9 cellular contexts compared by ENCODE assay signal in the genomic region with DNA sequence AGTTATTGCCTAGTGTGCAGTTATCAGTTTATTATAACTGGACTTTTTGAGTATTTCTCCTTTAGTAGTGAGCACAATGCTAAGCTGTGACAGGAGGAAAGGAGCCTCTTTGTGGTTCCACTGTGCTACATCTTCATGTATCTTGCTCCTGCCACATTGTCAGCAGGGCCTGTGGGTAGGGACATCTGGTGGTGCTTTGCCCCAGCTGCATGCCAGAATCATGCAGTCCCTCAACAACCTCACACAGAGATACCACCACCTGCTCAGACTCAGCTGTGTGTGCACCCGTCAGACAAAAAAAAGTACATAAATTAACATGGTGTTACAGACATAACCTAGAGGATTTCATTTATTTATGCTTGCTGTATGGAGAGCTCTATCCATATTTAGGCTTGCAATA. TPM values are rescaled to one million over a fixed set of nuclear protein-coding genes. Genes with fewer than 3 reads are reported as not detected.
DNase-seq lines count a peak whose midpoint lies in the region; ATAC-seq and TF ChIP-seq lines count a peak whose summit lies in the region.
"Had no signal": no experiment of that assay in that cellular context is flagged by ENCODE, and none has a peak within 500 bp of the region (broad histone marks: within the 10 kb centered on the region; RNA-seq: fewer than 3 reads in every experiment).

No MANE protein-coding gene starts in this region.

- peak; percentile 36 for TF ChIP-seq CTCF in DOHH2 (IDR thresholded peaks at IDR 0.05; ENCODE audit: low read depth, low read length, poor library complexity, severe bottlenecking)
- peak; percentile 55 for TF ChIP-seq CTCF in WERI-Rb-1 (IDR thresholded peaks at IDR 0.05; ENCODE audit: low read depth, low read length)
- TF ChIP-seq CTCF in spleen (IDR thresholded peaks at IDR 0.05 in 8 of 11, conservative IDR thresholded peaks at IDR 0.05 in 3 of 11) = no peak
- TF ChIP-seq CTCF in gastroesophageal sphincter (IDR thresholded peaks at IDR 0.05) = no peak
- no peak for TF ChIP-seq CTCF in smooth muscle cell (IDR thresholded peaks at IDR 0.05; ENCODE audit: borderline replicate concordance, insufficient read depth, poor library complexity, severe bottlenecking)

- no peak overlapping the region for H3K4me3 ChIP-seq in DOHH2 (ENCODE audit: low read length)
- H3K4me3 ChIP-seq in WERI-Rb-1 (ENCODE audit: low read depth, low read length) = no peak overlapping the region
- H3K4me3 ChIP-seq in spleen = no peak overlapping the region
- H3K4me3 ChIP-seq in gastroesophageal sphincter = no peak overlapping the region
- no peak overlapping the region for H3K4me3 ChIP-seq in smooth muscle cell
- H3K4me3 ChIP-seq: SK-N-MC had no signal

- H3K9ac ChIP-seq in smooth muscle cell (ENCODE audit: low read depth) = no peak overlapping the region

- H2AFZ ChIP-seq in smooth muscle cell (ENCODE audit: low read depth) = no peak overlapping the region

- WGBS in spleen, 5 donors = 35 to 69% (median 52%) methylated on average over 1 of the region's 1 CpG
- 64 to 67% methylated on average over 1 of the region's 1 CpG for WGBS in gastroesophageal sphincter (ENCODE audit: low coverage in 1 of 2), 2 donors
- WGBS in smooth muscle cell (ENCODE audit: low lambda C conversion rate) = 97% methylated on average over 1 of the region's 1 CpG

- no peaks in the 10 kb centered on the region for H4K20me1 ChIP-seq in DOHH2 (ENCODE audit: control insufficient read depth, insufficient read depth, low read depth, low read length)
- no peaks in the 10 kb centered on the region for H4K20me1 ChIP-seq in smooth muscle cell (ENCODE audit: low read depth)

- H3K36me3 ChIP-seq in DOHH2 (ENCODE audit: control insufficient read depth, low read length) = peaks cover 56% of the 10 kb centered on the region
- H3K36me3 ChIP-seq in WERI-Rb-1 = peaks cover 7% of the 10 kb centered on the region
- peaks cover 0 to 81% (median 22%) of the 10 kb centered on the region in 6 donors for H3K36me3 ChIP-seq in spleen
- H3K36me3 ChIP-seq in gastroesophageal sphincter = peaks cover 0 to 40% of the 10 kb centered on the region in 2 donors
- H3K36me3 ChIP-seq in smooth muscle cell (ENCODE audit: low read depth) = no peaks in the 10 kb centered on the region

- H3K9me3 ChIP-seq in DOHH2 (ENCODE audit: control insufficient read depth, insufficient read depth, low read length) (no peaks in the 10 kb centered on the region), WERI-Rb-1 (ENCODE audit: severe bottlenecking) (no peaks in the 10 kb centered on the region), spleen (no peaks in the 10 kb centered on the region), gastroesophageal sphincter (no peaks in the 10 kb centered on the region), smooth muscle cell (replicated peaks; ENCODE audit: low read depth) (no peaks in the 10 kb centered on the region)

- intact Hi-C loops in left colon (cut with DNase I, micrococcal nuclease) (no loop called here), spleen (cut with DNase I; ENCODE audit: low total_unique reads) (no loop called here)

- TF ChIP-seq POLR2A in spleen (IDR thresholded peaks at IDR 0.05) (no peak), gastroesophageal sphincter (IDR thresholded peaks at IDR 0.05) (no peak)

- H3F3A ChIP-seq in DOHH2 (ENCODE audit: control insufficient read depth, insufficient read depth) = peaks cover 18% of the 10 kb centered on the region
- H3F3A ChIP-seq in smooth muscle cell (ENCODE audit: low read depth) = no peaks in the 10 kb centered on the region

- peak; percentile 85 for ATAC-seq in GM19351 (IDR thresholded peaks at IDR 0.05; ENCODE audit: unreplicated experiment)
- ATAC-seq in HG03457 (IDR thresholded peaks at IDR 0.05; ENCODE audit: unreplicated experiment) = peak; percentile 77
- ATAC-seq in left colon = peak; percentile 54
- no peak for ATAC-seq in gastroesophageal sphincter

- no peak overlapping the region for H3K27ac ChIP-seq in DOHH2 (ENCODE audit: low read depth, low read length)
- no peak overlapping the region for H3K27ac ChIP-seq in WERI-Rb-1
- no peak overlapping the region for H3K27ac ChIP-seq in spleen
- H3K27ac ChIP-seq in gastroesophageal sphincter = no peak overlapping the region
- H3K27ac ChIP-seq in smooth muscle cell (ENCODE audit: low read depth) = no peak overlapping the region
- H3K27ac ChIP-seq: SK-N-MC had no signal

- no peaks in the 10 kb centered on the region for H3K4me1 ChIP-seq in DOHH2 (ENCODE audit: control insufficient read depth, low read length)
- H3K4me1 ChIP-seq in spleen = no peaks in the 10 kb centered on the region
- peaks cover 0 to 11% (median 0%) of the 10 kb centered on the region in 3 donors for H3K4me1 ChIP-seq in gastroesophageal sphincter
- H3K4me1 ChIP-seq in smooth muscle cell (ENCODE audit: low read depth) = no peaks in the 10 kb centered on the region

- H3K79me2 ChIP-seq in DOHH2 (ENCODE audit: control insufficient read depth, low read length) (no peaks in the 10 kb centered on the region), smooth muscle cell (ENCODE audit: low read depth) (no peaks in the 10 kb centered on the region)

- TF ChIP-seq EP300 in gastroesophageal sphincter (IDR thresholded peaks at IDR 0.05) = no peak

- no peaks in the 10 kb centered on the region for H3K27me3 ChIP-seq in DOHH2 (ENCODE audit: control insufficient read depth, low read length)
- H3K27me3 ChIP-seq in WERI-Rb-1 (ENCODE audit: insufficient read depth, low read depth, severe bottlenecking) = no peaks in the 10 kb centered on the region
- H3K27me3 ChIP-seq in spleen (replicated peaks in 1 of 7) = no peaks in the 10 kb centered on the region
- no peaks in the 10 kb centered on the region for H3K27me3 ChIP-seq in gastroesophageal sphincter
- H3K27me3 ChIP-seq in smooth muscle cell (ENCODE audit: low read depth) = no peaks in the 10 kb centered on the region

- H3K9me2 ChIP-seq in DOHH2 (replicated peaks; ENCODE audit: control insufficient read depth, low read length) = no peaks in the 10 kb centered on the region

- no peak overlapping the region for H3K4me2 ChIP-seq in DOHH2 (ENCODE audit: low read length)
- H3K4me2 ChIP-seq in smooth muscle cell = no peak overlapping the region

- DNase-seq in WERI-Rb-1 (peak; percentile 29), left colon (no peak), spleen (no peak), smooth muscle cell (lab: John Stamatoyannopoulos, UW; ENCODE audit: unreplicated experiment) (no peak)

RNA-seq across cellular contexts. Expression of gene MIS18BP1, which starts 51.1 kb away (rescaled TPM):
- total RNA-seq in left colon (10 to 100 TPM; 17.5 to 18.8 TPM), spleen (10 to 100 TPM; 34.2 to 86.3 (median 48.4) TPM), gastroesophageal sphincter (10 to 100 TPM; 15.3 to 32.2 (median 17.5) TPM), smooth muscle cell (15.4 and 21.9 TPM in 2 replicates)
- polyA plus RNA-seq in spleen (10 to 100 TPM; 12.8 to 14.3 (median 14.3) TPM), smooth muscle cell (8.9 and 10.5 TPM in 2 replicates)

Comparison
In these comparisons a context has a peak if more than half of its experiments do, and no peak if none do; other contexts are left out.
1. CTCF ChIP-seq: peak in DOHH2 (single experiment) and WERI-Rb-1 (single experiment); none in spleen (0 of 11), gastroesophageal sphincter (0 of 4) and smooth muscle cell (single experiment).